14 cellular contexts compared by ENCODE assay signal in the genomic region with DNA sequence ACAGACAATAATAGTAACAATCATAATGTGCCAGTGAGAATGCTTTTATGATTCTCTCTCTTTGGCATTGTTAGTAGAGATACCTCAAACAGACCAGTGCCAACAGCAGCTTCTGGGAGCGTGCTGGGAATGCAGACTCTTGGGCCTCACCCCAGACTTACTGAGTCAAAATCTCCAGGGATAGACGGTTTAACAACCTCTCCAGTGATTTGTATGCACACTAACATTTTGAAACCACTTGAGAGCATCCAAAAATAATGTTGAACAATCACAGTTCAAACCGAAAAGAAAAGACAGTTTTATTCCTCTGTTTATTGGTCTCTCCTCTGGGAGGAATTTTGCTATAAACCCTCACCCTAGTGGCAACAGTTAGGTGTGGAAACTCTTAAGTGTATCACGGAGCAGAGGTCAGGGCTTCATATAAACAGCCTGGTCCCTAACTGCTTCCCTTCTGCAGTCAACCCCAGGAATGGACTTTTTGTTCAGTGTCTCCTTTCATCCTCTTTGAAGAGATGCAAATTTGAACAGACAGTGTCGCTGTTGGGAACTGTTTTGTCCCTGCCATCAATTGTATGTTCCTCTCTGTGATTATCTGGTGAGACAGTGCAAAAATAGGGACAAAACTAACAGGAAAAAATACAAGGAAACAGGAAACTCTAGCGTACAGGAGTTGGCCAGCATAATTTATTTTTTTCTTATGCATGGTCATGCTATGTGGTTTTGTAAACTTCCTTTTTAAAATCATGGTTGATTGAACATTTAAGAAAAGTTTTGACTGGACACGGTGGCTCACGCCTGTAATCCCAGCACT.
DNase-seq lines count a peak whose midpoint lies in the region; ATAC-seq, FAIRE-seq and TF ChIP-seq lines count a peak whose summit lies in the region.
"Had no signal": no experiment of that assay in that cellular context is flagged by ENCODE, and none has a peak within 500 bp of the region (broad histone marks: within the 10 kb centered on the region; RNA-seq: fewer than 3 reads in every experiment).

No MANE protein-coding gene starts in this region.

- H3K27ac ChIP-seq in H1 (ENCODE audit: low read depth, low read length) (no peak overlapping the region), suprapubic skin (no peak overlapping the region)

- H3K9me3 Mint-ChIP-seq in nephron progenitor cell, result peaks cover 12% of the 10 kb centered on the region
- H3K9me3 Mint-ChIP-seq: activated naive CD8-positive, alpha-beta T cell treated with anti-CD3 and anti-CD28 coated beads, Interleukin-2, amount 10 ng/mL, durations not matched to agents 7 days and 5 days had no signal

- no peak overlapping the region for H2BK20ac ChIP-seq in H1 (ENCODE audit: low read length)

- H3K79me2 ChIP-seq in H1 (ENCODE audit: control insufficient read depth in 1 of 2, insufficient read depth in 2 of 2, low read length in 2 of 2), result no peaks in the 10 kb centered on the region

- no peak for ATAC-seq in HG03469 (IDR thresholded peaks at IDR 0.05; ENCODE audit: unreplicated experiment)
- no peak for ATAC-seq in HG02885 (IDR thresholded peaks at IDR 0.05; ENCODE audit: poor library complexity, unreplicated experiment)
- ATAC-seq: naive thymus-derived CD4-positive, alpha-beta T cell had no signal

- DNase-seq in AG09309 (ENCODE audit: low read depth) (peak; percentile 21), LNCaP clone FGC (ENCODE audit: low read depth) (no peak), H1 (ENCODE audit: low read depth in 1 of 2, low spot score in 2 of 2) (no peak), nephron progenitor cell (no peak), NCI-H1048 (lab: John Stamatoyannopoulos, UW) (no peak), suprapubic skin (ENCODE audit: low spot score in 2 of 2) (no peak)
- DNase-seq: activated CD4-positive, alpha-beta memory T cell treated with anti-CD3 and anti-CD28 coated beads for 36 hours; activated naive CD8-positive, alpha-beta T cell treated with anti-CD3 and anti-CD28 coated beads, Interleukin-2, amount 10 ng/mL, durations not matched to agents 7 days and 5 days; effector CD4-positive, alpha-beta T cell; naive thymus-derived CD4-positive, alpha-beta T cell; stimulated activated CD4-positive, alpha-beta T cell treated with anti-CD3 and anti-CD28 coated beads, Interleukin-1b, Interleukin-23, amount 100 ng/mL, for 48 hours; stimulated activated naive CD4-positive, alpha-beta T cell treated with Interleukin-2 at 50 U/mL for 16 hours had no signal

- H3K14ac ChIP-seq in H1 (ENCODE audit: insufficient read length), result no peak overlapping the region

- CTCF ChIA-PET in H1 (lab: Charles Lee; ENCODE audit: partially characterized antibody), result interaction anchor here (1.0 kb wide), 1 partner anchor 11 kb away, joined by 5 read pairs; no protein-coding TSS in a partner anchor

- 0 out of 2 replicates have a peak overlapping the region, but pooled peaks have one; percentile 26 for H2AFZ ChIP-seq in H1 (ENCODE audit: low read length)

- no peak overlapping the region for H3K4ac ChIP-seq in H1 (replicated peaks; ENCODE audit: insufficient read length, low read depth, low read length)

- H2BK120ac ChIP-seq in H1 (replicated peaks; ENCODE audit: low read depth, low read length), result no peak overlapping the region

- no peak overlapping the region for H2BK15ac ChIP-seq in H1 (ENCODE audit: low read length)

- H4K91ac ChIP-seq in H1 (replicated peaks; ENCODE audit: insufficient read length, low read length), result no peak overlapping the region

- H2BK12ac ChIP-seq in H1 (ENCODE audit: low read depth, low read length), result no peak overlapping the region

- POLR2A ChIA-PET in H1 (lab: Charles Lee; ENCODE audit: partially characterized antibody), result no interaction called here

- H3K4me1 ChIP-seq in H1 (replicated peaks in 1 of 4; ENCODE audit: control insufficient read depth in 3 of 4, insufficient read depth in 4 of 4, low read length in 3 of 4) (peaks cover 0 to 3% (median 1%) of the 10 kb centered on the region in 4 experiments; a peak in 2 of 7 replicates), suprapubic skin (no peaks in the 10 kb centered on the region)

- FAIRE-seq in H1 (lab: Jason Lieb, UNC), result no peak

- H3K9me3 ChIP-seq in H1 (ENCODE audit: insufficient read depth in 2 of 2, low read depth in 1 of 2, low read length in 1 of 2), result no peaks in the 10 kb centered on the region
- no peaks in the 10 kb centered on the region for H3K9me3 ChIP-seq in suprapubic skin

- no peak overlapping the region for H3K9ac ChIP-seq in H1 (replicated peaks in 1 of 4; ENCODE audit: extremely low read depth in 1 of 4, low read depth in 3 of 4, low read length in 3 of 4)

- H3K23ac ChIP-seq in H1 (ENCODE audit: insufficient read length), result no peak overlapping the region

- H4K20me1 ChIP-seq in H1 (replicated peaks in 1 of 2; ENCODE audit: control insufficient read depth in 1 of 2, insufficient read depth in 2 of 2, low read length in 2 of 2), result no peaks in the 10 kb centered on the region

- peaks cover 4% of the 10 kb centered on the region for H3K27me3 Mint-ChIP-seq in nephron progenitor cell (ENCODE audit: low read depth, poor library complexity)
- H3K27me3 Mint-ChIP-seq: activated CD4-positive, alpha-beta memory T cell treated with anti-CD3 and anti-CD28 coated beads for 36 hours; activated naive CD8-positive, alpha-beta T cell treated with anti-CD3 and anti-CD28 coated beads, Interleukin-2, amount 10 ng/mL, durations not matched to agents 7 days and 5 days had no signal

- H3K79me1 ChIP-seq in H1 (ENCODE audit: low read depth, low read length), result no peaks in the 10 kb centered on the region

- WGBS in H1 (ENCODE audit: extremely low coverage in 1 of 2, insufficient coverage in 1 of 2, insufficient read length in 1 of 2, insufficient replicate concordance in 2 of 2, low coverage in 1 of 2, low lambda C conversion rate in 2 of 2, missing lambda C conversion rate in 1 of 2), 2 experiments, result 89% methylated on average over 8 of the region's 8 CpGs; no CpG with 5 or more reads in 1 of the 2 experiments
- 44% methylated on average over 8 of the region's 8 CpGs for WGBS in suprapubic skin

- no peaks in the 10 kb centered on the region for H3K27me3 ChIP-seq in H1 (replicated peaks in 1 of 4; ENCODE audit: control insufficient read depth in 3 of 4, extremely low read depth in 1 of 4, insufficient read depth in 3 of 4, low read length in 3 of 4)
- H3K27me3 ChIP-seq in suprapubic skin, result no peaks in the 10 kb centered on the region

- TF ChIP-seq POLR2A in H1 (IDR thresholded peaks at IDR 0.05; ENCODE audit: control extremely low read depth in 1 of 2, low read depth in 2 of 2, low read length in 2 of 2) (no peak), suprapubic skin (IDR thresholded peaks at IDR 0.05) (no peak)

- no peak overlapping the region for H3K56ac ChIP-seq in H1 (replicated peaks; ENCODE audit: insufficient read length, low read depth, low read length)

- H4K8ac ChIP-seq in H1 (ENCODE audit: extremely low read depth, insufficient read depth, low read length), result no peak overlapping the region

- H3K36me3 Mint-ChIP-seq in nephron progenitor cell (ENCODE audit: low read depth), result no peaks in the 10 kb centered on the region
- H3K36me3 Mint-ChIP-seq: activated CD4-positive, alpha-beta memory T cell treated with anti-CD3 and anti-CD28 coated beads for 36 hours; activated naive CD8-positive, alpha-beta T cell treated with anti-CD3 and anti-CD28 coated beads, Interleukin-2, amount 10 ng/mL, durations not matched to agents 7 days and 5 days; naive thymus-derived CD4-positive, alpha-beta T cell had no signal

- H3K4me3 Mint-ChIP-seq in nephron progenitor cell, result no peak overlapping the region
- H3K4me3 Mint-ChIP-seq: activated CD4-positive, alpha-beta memory T cell treated with anti-CD3 and anti-CD28 coated beads for 36 hours; activated naive CD8-positive, alpha-beta T cell treated with anti-CD3 and anti-CD28 coated beads, Interleukin-2, amount 10 ng/mL, durations not matched to agents 7 days and 5 days; naive thymus-derived CD4-positive, alpha-beta T cell had no signal

- H3K4me2 ChIP-seq in H1 (ENCODE audit: insufficient read depth in 1 of 2, low read depth in 2 of 2, low read length in 2 of 2), result no peak overlapping the region

- no peak for TF ChIP-seq EP300 in H1 (IDR thresholded peaks at IDR 0.05; ENCODE audit: borderline replicate concordance in 1 of 2, low read depth in 2 of 2, low read length in 2 of 2)
- TF ChIP-seq EP300 in suprapubic skin (IDR thresholded peaks at IDR 0.05), result no peak

- H3K36me3 ChIP-seq in H1 (ENCODE audit: control insufficient read depth in 2 of 4, insufficient read depth in 4 of 4, low read length in 3 of 4) (no peaks in the 10 kb centered on the region), suprapubic skin (no peaks in the 10 kb centered on the region)

- TF ChIP-seq CTCF in AG09309 (IDR thresholded peaks at IDR 0.05; ENCODE audit: control insufficient read depth, insufficient read depth, low read depth, low read length, missing control alignments) (peak; percentile 30), LNCaP clone FGC (IDR thresholded peaks at IDR 0.05; ENCODE audit: control insufficient read depth, extremely low read depth, insufficient read depth) (peak; percentile 35; the same call in 1 of the 2 replicates), H1 (IDR thresholded peaks at IDR 0.05; ENCODE audit: control extremely low read depth in 1 of 3, insufficient read depth in 1 of 3, low read depth in 1 of 3, low read length in 3 of 3) (no peak), nephron progenitor cell (IDR thresholded peaks at IDR 0.05) (no peak), suprapubic skin (IDR thresholded peaks at IDR 0.05) (no peak)

- H2AK5ac ChIP-seq in H1 (ENCODE audit: low read depth, low read length), result no peak overlapping the region

- no peaks in the 10 kb centered on the region for H3K23me2 ChIP-seq in H1 (ENCODE audit: low read depth, low read length)

- H3K4me3 ChIP-seq in AG09309 (ENCODE audit: control insufficient read depth, low read depth, low read length), result no peak overlapping the region
- H3K4me3 ChIP-seq in LNCaP clone FGC (ENCODE audit: low read depth, low read length), result no peak overlapping the region
- H3K4me3 ChIP-seq in H1 (ENCODE audit: extremely low read depth in 1 of 4, insufficient read depth in 2 of 4, low read depth in 3 of 4, low read length in 4 of 4), result no peak overlapping the region
- H3K4me3 ChIP-seq in suprapubic skin, result no peak overlapping the region

- H3K4me1 Mint-ChIP-seq in nephron progenitor cell, result peaks cover 14% of the 10 kb centered on the region
- H3K4me1 Mint-ChIP-seq: activated naive CD8-positive, alpha-beta T cell treated with anti-CD3 and anti-CD28 coated beads, Interleukin-2, amount 10 ng/mL, durations not matched to agents 7 days and 5 days; naive thymus-derived CD4-positive, alpha-beta T cell had no signal

- no peak overlapping the region for H2BK5ac ChIP-seq in H1 (ENCODE audit: low read depth, low read length)

- no peak overlapping the region for H4K5ac ChIP-seq in H1 (ENCODE audit: insufficient read length, low read depth, low read length)

- no peak for TF ChIP-seq RAD21 in H1 (IDR thresholded peaks at IDR 0.05 in 1 of 2, conservative IDR thresholded peaks at IDR 0.05 in 1 of 2; ENCODE audit: low read depth in 2 of 2, low read length in 2 of 2)

- no peak overlapping the region for H3K18ac ChIP-seq in H1 (ENCODE audit: extremely low read depth, low read length)

- H3K27ac Mint-ChIP-seq in nephron progenitor cell, result peak overlapping the region; percentile 43
- H3K27ac Mint-ChIP-seq: activated CD4-positive, alpha-beta memory T cell treated with anti-CD3 and anti-CD28 coated beads for 36 hours; activated naive CD8-positive, alpha-beta T cell treated with anti-CD3 and anti-CD28 coated beads, Interleukin-2, amount 10 ng/mL, durations not matched to agents 7 days and 5 days; naive thymus-derived CD4-positive, alpha-beta T cell had no signal

Comparison
In these comparisons a context has a peak if more than half of its experiments do, and no peak if none do; other contexts are left out.
1. CTCF ChIP-seq: peak in AG09309 (single experiment) and LNCaP clone FGC (single experiment); none in H1 (0 of 3), nephron progenitor cell (single experiment) and suprapubic skin (0 of 2).